ENCODE assay signal across 32 cellular contexts in genomic region chr12:73867147-73867546, GRCh38.
"Had no signal": no experiment of that assay in that cellular context is flagged by ENCODE, and none has a peak within 500 bp of the region (broad histone marks: within the 10 kb centered on the region; RNA-seq: fewer than 3 reads in every experiment).

No MANE protein-coding gene starts in this region.

- H3K9me3 ChIP-seq: MG63 had no signal

- H3K27me3 ChIP-seq: MG63 had no signal

- H3K36me3 ChIP-seq: MG63, WERI-Rb-1 had no signal

- H3K4me3 ChIP-seq: MG63, PC-9 had no signal

- DNase-seq: activated CD4-positive, alpha-beta T cell treated with anti-CD3 and anti-CD28 coated beads for 1 hour; activated CD4-positive, alpha-beta T cell treated with anti-CD3 and anti-CD28 coated beads for 48 hours; activated CD4-positive, alpha-beta T cell treated with anti-CD3 and anti-CD28 coated beads, Interleukin-2, amount 50 U/mL, for 4 hours; activated CD4-positive, CD25-positive, alpha-beta regulatory T cell; activated CD8-positive, alpha-beta T cell treated with anti-CD3 and anti-CD28 coated beads for 36 hours; activated effector memory CD4-positive, alpha-beta T cell treated with anti-CD3 and anti-CD28 coated beads, Interleukin-2, amount 50 U/mL, for 16 hours; activated naive CD4-positive, alpha-beta T cell; activated naive CD4-positive, alpha-beta T cell treated with anti-CD3 and anti-CD28 coated beads, Interleukin-2, amount 50 U/mL, for 16 hours; activated naive CD8-positive, alpha-beta T cell treated with anti-CD3 and anti-CD28 coated beads for 36 hours; activated T-cell treated with anti-CD3 and anti-CD28 coated beads, Interleukin-2, amount 50 U/mL, for 1 hour; activated T-cell treated with anti-CD3 and anti-CD28 coated beads, Interleukin-2, amount 50 U/mL, for 72 hours; amniotic stem cell; aorta; caudate nucleus; Karpas-422; KBM-7; MG63; NCI-H1048; NCI-H1105 treated with DMSO at 0.1 percent for 48 hours; NCI-H1436; NCI-H1694; NCI-H1930; NCI-H2081 treated with DMSO at 0.1 percent for 48 hours; NCI-H345; NCI-H524 treated with DMSO at 0.1 percent for 48 hours; PC-9; Right ventricle myocardium superior; SW 1271; T1000; WERI-Rb-1 had no signal

- ATAC-seq: activated CD8-positive, alpha-beta T cell treated with anti-CD3 and anti-CD28 coated beads for 36 hours; activated T-cell treated with anti-CD3 and anti-CD28 coated beads, Interleukin-2, amount 50 U/mL, for 72 hours; activated T-helper 17 cell treated with anti-CD3 and anti-CD28 coated beads, Interleukin-2, amount 50 U/mL, for 72 hours had no signal

- H3K27ac ChIP-seq: PC-9, RWPE1, WERI-Rb-1 had no signal
